Comparison of ENCODE assay signal across 2 cellular contexts in genomic region chr16:67516296-67517177, GRCh38.
TF ChIP-seq lines count a peak whose summit lies in the region.

No MANE protein-coding gene starts in this region.

TF ChIP-seq in A549, 52 proteins besides CTCF, POLR2A, EP300 and RAD21:
- no peak for TF ChIP-seq TP53 (CRISPR knock-in tag; IDR thresholded peaks at IDR 0.05)
- TF ChIP-seq FOSL2 (IDR thresholded peaks at IDR 0.05) = no peak
- peak; percentile 78 for TF ChIP-seq FOSL2 (CRISPR knock-in tag; IDR thresholded peaks at IDR 0.05)
- TF ChIP-seq MAFK (IDR thresholded peaks at IDR 0.05; ENCODE audit: partially characterized antibody) = peak; percentile 73

TF ChIP-seq in K562, 482 proteins besides CTCF, POLR2A, EP300 and RAD21 (continues in another document):
- no peak for TF ChIP-seq KLF10 (CRISPR knock-in tag; IDR thresholded peaks at IDR 0.05)
- TF ChIP-seq FOS (IDR thresholded peaks at IDR 0.05; ENCODE audit: extremely low read depth, insufficient read length) = no peak
- TF ChIP-seq CGGBP1 (CRISPR knock-in tag; IDR thresholded peaks at IDR 0.05) = no peak
- TF ChIP-seq PPARD (CRISPR knock-in tag; IDR thresholded peaks at IDR 0.05) = no peak
- no peak for TF ChIP-seq MEF2A (IDR thresholded peaks at IDR 0.05; ENCODE audit: control insufficient read depth, low read depth, low read length)
- no peak for TF ChIP-seq MAZ (CRISPR knock-in tag; conservative IDR thresholded peaks at IDR 0.05 in 1 of 2, IDR thresholded peaks at IDR 0.05 in 1 of 2)
- no peak for TF ChIP-seq MXI1 (IDR thresholded peaks at IDR 0.05; ENCODE audit: low read depth, low read length)
- TF ChIP-seq ATF3 (IDR thresholded peaks at IDR 0.05) = peak; percentile 76
- TF ChIP-seq ATF3 (CRISPR knock-in tag; conservative IDR thresholded peaks at IDR 0.05) = no peak
- no peak for TF ChIP-seq FOXK1 (CRISPR knock-in tag; IDR thresholded peaks at IDR 0.05; ENCODE audit: borderline replicate concordance)
- no peak for TF ChIP-seq HMGXB4 (CRISPR knock-in tag; IDR thresholded peaks at IDR 0.05)
- TF ChIP-seq PATZ1 (CRISPR knock-in tag; IDR thresholded peaks at IDR 0.05; ENCODE audit: borderline replicate concordance) = no peak
- TF ChIP-seq CXXC5 (CRISPR knock-in tag; IDR thresholded peaks at IDR 0.05) = no peak
- TF ChIP-seq ATF7 (IDR thresholded peaks at IDR 0.05) = peak; percentile 44; the same call in 1 of the 2 replicates
- no peak for TF ChIP-seq KHSRP (IDR thresholded peaks at IDR 0.05)
- TF ChIP-seq RERE (CRISPR knock-in tag; IDR thresholded peaks at IDR 0.05; ENCODE audit: borderline replicate concordance) = no peak
- no peak for TF ChIP-seq XRCC4 (IDR thresholded peaks at IDR 0.05; ENCODE audit: extremely low read depth, insufficient read depth, insufficient read length)
- no peak for TF ChIP-seq MNT (conservative IDR thresholded peaks at IDR 0.05)
- TF ChIP-seq HINFP (tag; conservative IDR thresholded peaks at IDR 0.05; ENCODE audit: low read depth) = no peak
- TF ChIP-seq STAT5B (CRISPR knock-in tag; IDR thresholded peaks at IDR 0.05) = no peak
- peak; percentile 69 for TF ChIP-seq ZNF316 (IDR thresholded peaks at IDR 0.05)
- no peak for TF ChIP-seq GMEB1 (CRISPR knock-in tag; IDR thresholded peaks at IDR 0.05)
- no peak for TF ChIP-seq PHF8 (IDR thresholded peaks at IDR 0.05; ENCODE audit: borderline replicate concordance, low read length)
- no peak for TF ChIP-seq HNRNPUL1 (IDR thresholded peaks at IDR 0.05; ENCODE audit: low read length)
- TF ChIP-seq ETS2 (tag; IDR thresholded peaks at IDR 0.05; ENCODE audit: borderline replicate concordance, poor library complexity, severe bottlenecking) = no peak
- TF ChIP-seq TCF15 (CRISPR knock-in tag; IDR thresholded peaks at IDR 0.05) = no peak
- 0 out of 2 replicates have a peak, but pooled peaks have one; percentile 60 for TF ChIP-seq PREB (CRISPR knock-in tag; IDR thresholded peaks at IDR 0.05)
- no peak for TF ChIP-seq ZNF274 (IDR thresholded peaks at IDR 0.05; ENCODE audit: borderline replicate concordance, low read depth, low read length)
- no peak for TF ChIP-seq PBX2 (CRISPR knock-in tag; IDR thresholded peaks at IDR 0.05; ENCODE audit: low read depth)
- TF ChIP-seq PBX2 (tag; conservative IDR thresholded peaks at IDR 0.05; ENCODE audit: low read depth) = no peak
- TF ChIP-seq ZNF644 (tag; IDR thresholded peaks at IDR 0.05; ENCODE audit: low read depth) = no peak
- TF ChIP-seq EP400 (IDR thresholded peaks at IDR 0.05) = no peak
- TF ChIP-seq TGIF2 (CRISPR knock-in tag; IDR thresholded peaks at IDR 0.05) = no peak
- TF ChIP-seq TARDBP (IDR thresholded peaks at IDR 0.05) = no peak
- TF ChIP-seq ZNF174 (CRISPR knock-in tag; IDR thresholded peaks at IDR 0.05) = no peak
- no peak for TF ChIP-seq ZNF561 (CRISPR knock-in tag; conservative IDR thresholded peaks at IDR 0.05)
- TF ChIP-seq HOMEZ (CRISPR knock-in tag; IDR thresholded peaks at IDR 0.05) = no peak
